ENCODE assay signal across 2 cellular contexts in the genomic region with DNA sequence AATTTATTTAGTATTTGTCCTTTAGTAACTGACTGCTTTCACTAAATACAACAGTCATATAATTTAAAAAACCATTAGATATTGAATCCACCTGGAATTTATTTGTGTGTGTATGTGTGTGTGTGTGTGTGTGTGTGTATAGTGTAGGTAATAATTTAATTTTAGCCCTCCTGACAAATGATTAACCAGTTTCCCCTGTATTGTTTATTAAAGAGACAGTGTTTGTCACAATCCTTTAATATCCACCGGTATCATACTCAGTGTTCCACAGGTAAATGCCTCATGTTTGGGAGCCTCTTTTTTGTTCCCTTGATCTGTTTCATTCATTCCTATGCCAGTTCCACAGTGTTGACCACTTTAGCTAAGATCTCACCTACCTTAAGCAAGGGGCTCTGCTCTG.
TF ChIP-seq lines count a peak whose summit lies in the region.

No MANE protein-coding gene starts in this region.

TF ChIP-seq in SK-N-SH, 30 proteins besides CTCF, POLR2A, EP300 and RAD21 (continued from another document):
- TF ChIP-seq, protein P1, sequence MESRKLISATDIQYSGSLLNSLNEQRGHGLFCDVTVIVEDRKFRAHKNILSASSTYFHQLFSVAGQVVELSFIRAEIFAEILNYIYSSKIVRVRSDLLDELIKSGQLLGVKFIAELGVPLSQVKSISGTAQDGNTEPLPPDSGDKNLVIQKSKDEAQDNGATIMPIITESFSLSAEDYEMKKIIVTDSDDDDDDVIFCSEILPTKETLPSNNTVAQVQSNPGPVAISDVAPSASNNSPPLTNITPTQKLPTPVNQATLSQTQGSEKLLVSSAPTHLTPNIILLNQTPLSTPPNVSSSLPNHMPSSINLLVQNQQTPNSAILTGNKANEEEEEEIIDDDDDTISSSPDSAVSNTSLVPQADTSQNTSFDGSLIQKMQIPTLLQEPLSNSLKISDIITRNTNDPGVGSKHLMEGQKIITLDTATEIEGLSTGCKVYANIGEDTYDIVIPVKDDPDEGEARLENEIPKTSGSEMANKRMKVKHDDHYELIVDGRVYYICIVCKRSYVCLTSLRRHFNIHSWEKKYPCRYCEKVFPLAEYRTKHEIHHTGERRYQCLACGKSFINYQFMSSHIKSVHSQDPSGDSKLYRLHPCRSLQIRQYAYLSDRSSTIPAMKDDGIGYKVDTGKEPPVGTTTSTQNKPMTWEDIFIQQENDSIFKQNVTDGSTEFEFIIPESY (IDR thresholded peaks at IDR 0.05; ENCODE audit: borderline replicate concordance, low read depth) = no peak
- TF ChIP-seq, protein P2, sequence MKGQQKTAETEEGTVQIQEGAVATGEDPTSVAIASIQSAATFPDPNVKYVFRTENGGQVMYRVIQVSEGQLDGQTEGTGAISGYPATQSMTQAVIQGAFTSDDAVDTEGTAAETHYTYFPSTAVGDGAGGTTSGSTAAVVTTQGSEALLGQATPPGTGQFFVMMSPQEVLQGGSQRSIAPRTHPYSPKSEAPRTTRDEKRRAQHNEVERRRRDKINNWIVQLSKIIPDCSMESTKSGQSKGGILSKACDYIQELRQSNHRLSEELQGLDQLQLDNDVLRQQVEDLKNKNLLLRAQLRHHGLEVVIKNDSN (IDR thresholded peaks at IDR 0.05; ENCODE audit: borderline replicate concordance, low read depth) = no peak
- TF ChIP-seq RFX5 (IDR thresholded peaks at IDR 0.05; ENCODE audit: low read length) = no peak
- TF ChIP-seq TCF12 (IDR thresholded peaks at IDR 0.05) = no peak

TF ChIP-seq in HepG2, 621 proteins besides CTCF, POLR2A, EP300 and RAD21 (continued from another document):
- TF ChIP-seq, protein P3, sequence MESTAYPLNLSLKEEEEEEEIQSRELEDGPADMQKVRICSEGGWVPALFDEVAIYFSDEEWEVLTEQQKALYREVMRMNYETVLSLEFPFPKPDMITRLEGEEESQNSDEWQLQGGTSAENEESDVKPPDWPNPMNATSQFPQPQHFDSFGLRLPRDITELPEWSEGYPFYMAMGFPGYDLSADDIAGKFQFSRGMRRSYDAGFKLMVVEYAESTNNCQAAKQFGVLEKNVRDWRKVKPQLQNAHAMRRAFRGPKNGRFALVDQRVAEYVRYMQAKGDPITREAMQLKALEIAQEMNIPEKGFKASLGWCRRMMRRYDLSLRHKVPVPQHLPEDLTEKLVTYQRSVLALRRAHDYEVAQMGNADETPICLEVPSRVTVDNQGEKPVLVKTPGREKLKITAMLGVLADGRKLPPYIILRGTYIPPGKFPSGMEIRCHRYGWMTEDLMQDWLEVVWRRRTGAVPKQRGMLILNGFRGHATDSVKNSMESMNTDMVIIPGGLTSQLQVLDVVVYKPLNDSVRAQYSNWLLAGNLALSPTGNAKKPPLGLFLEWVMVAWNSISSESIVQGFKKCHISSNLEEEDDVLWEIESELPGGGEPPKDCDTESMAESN (CRISPR knock-in tag; conservative IDR thresholded peaks at IDR 0.05) = no peak
- TF ChIP-seq, protein P4, sequence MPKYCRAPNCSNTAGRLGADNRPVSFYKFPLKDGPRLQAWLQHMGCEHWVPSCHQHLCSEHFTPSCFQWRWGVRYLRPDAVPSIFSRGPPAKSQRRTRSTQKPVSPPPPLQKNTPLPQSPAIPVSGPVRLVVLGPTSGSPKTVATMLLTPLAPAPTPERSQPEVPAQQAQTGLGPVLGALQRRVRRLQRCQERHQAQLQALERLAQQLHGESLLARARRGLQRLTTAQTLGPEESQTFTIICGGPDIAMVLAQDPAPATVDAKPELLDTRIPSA (CRISPR knock-in tag; IDR thresholded peaks at IDR 0.05; ENCODE audit: borderline replicate concordance) = no peak
- TF ChIP-seq SP1 (IDR thresholded peaks at IDR 0.05) (no peak), SP1 (CRISPR knock-in tag; IDR thresholded peaks at IDR 0.05) (no peak), NCOR1 (IDR thresholded peaks at IDR 0.05; ENCODE audit: borderline replicate concordance, low read length) (no peak), NR2F6 (IDR thresholded peaks at IDR 0.05) (no peak), NR2F6 (CRISPR knock-in tag; IDR thresholded peaks at IDR 0.05) (no peak)
